Comparison of ENCODE assay signal across 7 cellular contexts in the genomic region with DNA sequence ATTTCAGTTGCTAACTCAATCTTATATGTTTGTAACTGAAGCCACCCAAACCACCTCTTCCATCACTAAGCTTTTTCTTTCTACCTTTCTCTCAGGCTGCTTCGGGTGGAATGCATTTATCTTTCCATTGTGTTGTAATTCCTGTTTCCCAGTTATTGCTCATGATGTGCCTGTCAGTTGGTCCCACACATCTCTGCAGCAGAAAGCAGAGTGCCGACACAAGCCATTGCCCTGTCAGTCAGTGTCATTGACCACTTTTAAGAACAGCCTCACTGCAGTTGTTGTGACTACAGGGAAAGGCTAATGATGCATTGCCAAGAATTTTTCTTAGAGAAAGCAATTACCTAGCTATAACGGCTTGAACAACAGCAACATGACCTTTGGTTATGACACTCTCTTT. TPM values are rescaled to one million over a fixed set of nuclear protein-coding genes. Genes with fewer than 3 reads are reported as not detected.
"Had no signal": no experiment of that assay in that cellular context is flagged by ENCODE, and none has a peak within 500 bp of the region (broad histone marks: within the 10 kb centered on the region; RNA-seq: fewer than 3 reads in every experiment).

No MANE protein-coding gene starts in this region.

- H3K4me3 ChIP-seq: K562 had no signal

- ATAC-seq: K562 had no signal

- FAIRE-seq: HTR-8/SVneo, K562 had no signal

- DNase-seq: GOT3, H7, HCEC 1CT, IMR-90, KG1 had no signal

RNA-seq across cellular contexts. Expression of gene KCNJ3, which starts 24.8 kb away (rescaled TPM):
- total RNA-seq: IMR-90, K562 had no signal
- polyA plus RNA-seq: IMR-90, K562 had no signal
